Comparison of ENCODE assay signal across 28 cellular contexts in the genomic region with DNA sequence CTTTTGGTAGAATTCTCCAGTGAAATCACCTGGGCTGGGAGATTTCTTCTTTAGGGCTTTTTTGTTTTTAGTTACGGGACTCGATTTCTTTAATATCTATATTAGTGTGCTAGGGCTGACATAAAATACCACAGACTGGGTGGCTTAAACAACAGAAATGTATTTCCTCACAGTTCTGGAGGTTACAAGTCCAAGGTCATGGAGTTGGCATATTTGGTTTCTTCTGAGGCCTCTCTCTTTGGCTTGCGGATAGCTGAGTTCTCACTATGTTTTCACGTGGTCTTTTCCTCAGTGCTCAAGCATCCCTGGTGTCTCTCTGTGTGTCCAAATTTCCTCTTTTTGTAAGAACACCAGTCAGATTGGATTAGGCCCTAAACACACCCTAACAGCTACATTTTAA.
"Had no signal": no experiment of that assay in that cellular context is flagged by ENCODE, and none has a peak within 500 bp of the region (broad histone marks: within the 10 kb centered on the region; RNA-seq: fewer than 3 reads in every experiment).

No MANE protein-coding gene starts in this region.

- H3K27me3 ChIP-seq: colonic mucosa, dorsolateral prefrontal cortex, esophagus muscularis mucosa, esophagus squamous epithelium, gastrocnemius medialis, gastroesophageal sphincter, heart left ventricle, heart right ventricle had no signal

- H3K9me3 ChIP-seq: colonic mucosa, esophagus squamous epithelium, gastrocnemius medialis had no signal

- H3K27ac ChIP-seq: colonic mucosa, coronary artery, dorsolateral prefrontal cortex, epithelial cell of prostate, esophagus muscularis mucosa, esophagus squamous epithelium, foreskin keratinocyte, gastrocnemius medialis, gastroesophageal sphincter, heart left ventricle, heart right ventricle had no signal

- H3K4me1 ChIP-seq: colonic mucosa, esophagus squamous epithelium, foreskin keratinocyte, gastroesophageal sphincter had no signal

- ATAC-seq: effector memory CD8-positive, alpha-beta T cell; esophagus mucosa; foreskin keratinocyte; gastrocnemius medialis; gastroesophageal sphincter; heart left ventricle; heart right ventricle had no signal

- H3K36me3 ChIP-seq: colonic mucosa, esophagus muscularis mucosa, esophagus squamous epithelium, gastrocnemius medialis, gastroesophageal sphincter, heart left ventricle, heart right ventricle had no signal

- H3K4me3 ChIP-seq: colonic mucosa, coronary artery, dorsolateral prefrontal cortex, esophagus muscularis mucosa, esophagus squamous epithelium, gastrocnemius medialis, gastroesophageal sphincter, heart left ventricle, heart right ventricle had no signal

- DNase-seq: colonic mucosa; cortex of kidney; dermis blood vessel endothelial cell; dorsolateral prefrontal cortex; effector CD4-positive, alpha-beta T cell; effector CD8-positive, alpha-beta T cell; effector memory CD4-positive, alpha-beta T cell; effector memory CD8-positive, alpha-beta T cell; endodermal cell; erythroblast; esophagus squamous epithelium; foreskin fibroblast; foreskin keratinocyte; foreskin melanocyte; gastrocnemius medialis; glutamatergic neuron; head of caudate nucleus; heart left ventricle; heart right ventricle had no signal

- FAIRE-seq: colon, endometrium, endothelial cell of umbilical vein, frontal cortex had no signal
